8 cellular contexts compared by ENCODE assay signal in genomic region chr3:179322481-179323196, GRCh38. TPM values are rescaled to one million over a fixed set of nuclear protein-coding genes. Genes with fewer than 3 reads are reported as not detected.
DNase-seq lines count a peak whose midpoint lies in the region; ATAC-seq lines count a peak whose summit lies in the region.

A gene with protein sequence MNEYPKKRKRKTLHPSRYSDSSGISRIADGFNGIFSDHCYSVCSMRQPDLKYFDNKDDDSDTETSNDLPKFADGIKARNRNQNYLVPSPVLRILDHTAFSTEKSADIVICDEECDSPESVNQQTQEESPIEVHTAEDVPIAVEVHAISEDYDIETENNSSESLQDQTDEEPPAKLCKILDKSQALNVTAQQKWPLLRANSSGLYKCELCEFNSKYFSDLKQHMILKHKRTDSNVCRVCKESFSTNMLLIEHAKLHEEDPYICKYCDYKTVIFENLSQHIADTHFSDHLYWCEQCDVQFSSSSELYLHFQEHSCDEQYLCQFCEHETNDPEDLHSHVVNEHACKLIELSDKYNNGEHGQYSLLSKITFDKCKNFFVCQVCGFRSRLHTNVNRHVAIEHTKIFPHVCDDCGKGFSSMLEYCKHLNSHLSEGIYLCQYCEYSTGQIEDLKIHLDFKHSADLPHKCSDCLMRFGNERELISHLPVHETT (plus strand): TSS chr3:179323031. CDS start chr3:179328294, 5,263 bp downstream.

- peak within 1 kb of the TSS; percentile 90 for H2BK120ac ChIP-seq in mesenchymal stem cell (ENCODE audit: low read depth, low read length)

- H4K8ac ChIP-seq in mesenchymal stem cell (ENCODE audit: low read length): peak within 1 kb of the TSS; percentile 94

- peak within 1 kb of the TSS; percentile 93 to 99 (median 96) for H3K27ac Mint-ChIP-seq in CD8-positive, alpha-beta memory T cell

- H2BK12ac ChIP-seq in mesenchymal stem cell (ENCODE audit: low read length in 2 of 2): peak within 1 kb of the TSS; percentile 79 to 81

- H3K9ac ChIP-seq in mesenchymal stem cell (ENCODE audit: low read length): peak within 1 kb of the TSS; percentile 93

- CTCF ChIA-PET in CD8-positive, alpha-beta memory T cell (lab: Charles Lee): interaction anchor here (0.7 to 2.6 kb wide), 13 partner anchors 8 to 252 kb away, joined by 3 to 11 read pairs (median 3); partner anchors contain the start of genes MFN1 and PIK3CA

- peaks cover 31 to 53% (median 42%) of the 10 kb centered on the region in 3 donors for H3K4me1 Mint-ChIP-seq in CD8-positive, alpha-beta memory T cell

- peak within 1 kb of the TSS; percentile 89 to 95 (median 91) for H3K4me3 Mint-ChIP-seq in CD8-positive, alpha-beta memory T cell

- peak; percentile 81 to 91 (median 87) for DNase-seq in CD8-positive, alpha-beta memory T cell
- DNase-seq in NCI-H82 treated with DMSO at 0.1 percent for 48 hours (lab: John Stamatoyannopoulos, UW; ENCODE audit: unreplicated experiment) (peak; percentile 92), mesenchymal stem cell (peak; percentile 92)
- peak; percentile 63 to 75 for DNase-seq in activated CD8-positive, alpha-beta memory T cell treated with anti-CD3 and anti-CD28 coated beads for 1 hour (ENCODE audit: extremely low read depth in 1 of 2, low read depth in 1 of 2)
- peak; percentile 77 to 82 (median 79) for DNase-seq in effector memory CD4-positive, alpha-beta T cell
- DNase-seq in stimulated activated CD8-positive, alpha-beta memory T cell treated with anti-CD3 and anti-CD28 coated beads, Interleukin-12 subunit alpha, Interleukin-12 subunit beta, amount 100 ng/mL, for 4 hours (ENCODE audit: low read depth): peak; percentile 80

- H3K27me3 Mint-ChIP-seq in CD8-positive, alpha-beta memory T cell: peaks cover 0 to 2% of the 10 kb centered on the region in 2 donors

- WGBS in mesenchymal stem cell: 1% methylated on average over 28 of the region's 69 CpGs

- peaks cover 21% of the 10 kb centered on the region for H3K4me1 ChIP-seq in CD8-positive, alpha-beta memory T cell (ENCODE audit: insufficient read depth, low read length)
- peaks cover 9% of the 10 kb centered on the region for H3K4me1 ChIP-seq in effector memory CD4-positive, alpha-beta T cell (ENCODE audit: control insufficient read depth, insufficient read depth, low read length, poor library complexity, severe bottlenecking)
- H3K4me1 ChIP-seq in mesenchymal stem cell (ENCODE audit: control insufficient read depth, insufficient read depth, low read depth, low read length): peaks cover 6% of the 10 kb centered on the region

- no peaks in the 10 kb centered on the region for H3K79me1 ChIP-seq in mesenchymal stem cell (replicated peaks; ENCODE audit: low read length, poor library complexity, severe bottlenecking)

- peak within 1 kb of the TSS; percentile 65 for H3K4me3 ChIP-seq in CD8-positive, alpha-beta memory T cell (ENCODE audit: low read length)
- H3K4me3 ChIP-seq in effector memory CD4-positive, alpha-beta T cell (ENCODE audit: insufficient read depth, low read depth, low read length, poor library complexity, severe bottlenecking): peak within 1 kb of the TSS; percentile 99
- H3K4me3 ChIP-seq in mesenchymal stem cell (ENCODE audit: insufficient read depth in 1 of 2, low read depth in 1 of 2, low read length in 2 of 2): peak within 1 kb of the TSS; percentile 86 to 94

- H2AFZ ChIP-seq in mesenchymal stem cell (ENCODE audit: low read depth, low read length): peak within 1 kb of the TSS; percentile 86

- H3K4ac ChIP-seq in mesenchymal stem cell (ENCODE audit: low read depth in 1 of 2, low read length in 2 of 2): peak within 1 kb of the TSS; percentile 90 to 95

- no peaks in the 10 kb centered on the region for H3K9me3 Mint-ChIP-seq in CD8-positive, alpha-beta memory T cell

- H4K91ac ChIP-seq in mesenchymal stem cell (ENCODE audit: low read length): peak within 1 kb of the TSS; percentile 95

- H2BK15ac ChIP-seq in mesenchymal stem cell (ENCODE audit: low read depth, poor library complexity, severe bottlenecking): peak within 1 kb of the TSS; percentile 88

- POLR2A ChIA-PET in CD8-positive, alpha-beta memory T cell (lab: Charles Lee): interaction anchor here (1.0 to 3.6 kb wide), 3 partner anchors 174 to 330 kb away, joined by 3 to 27 read pairs (median 3); partner anchors contain the start of genes ACTL6A, PIK3CA and USP13

- no peaks in the 10 kb centered on the region for H3K9me3 ChIP-seq in CD8-positive, alpha-beta memory T cell (ENCODE audit: low read length)
- no peaks in the 10 kb centered on the region for H3K9me3 ChIP-seq in effector memory CD4-positive, alpha-beta T cell (ENCODE audit: control insufficient read depth, low read length)
- no peaks in the 10 kb centered on the region for H3K9me3 ChIP-seq in mesenchymal stem cell (ENCODE audit: control insufficient read depth, low read length)

- peak within 1 kb of the TSS; percentile 93 for H3K27ac ChIP-seq in CD8-positive, alpha-beta memory T cell (ENCODE audit: low read depth, low read length)
- peak within 1 kb of the TSS; percentile 99 for H3K27ac ChIP-seq in effector memory CD4-positive, alpha-beta T cell (ENCODE audit: insufficient read depth, low read length, poor library complexity, severe bottlenecking)
- H3K27ac ChIP-seq in mesenchymal stem cell (ENCODE audit: low read length, poor library complexity, severe bottlenecking): peak within 1 kb of the TSS; percentile 78

- H3K4me2 ChIP-seq in mesenchymal stem cell (ENCODE audit: low read length, poor library complexity, severe bottlenecking): peak within 1 kb of the TSS; percentile 37

- peak within 1 kb of the TSS; percentile 97 for H3K18ac ChIP-seq in mesenchymal stem cell (ENCODE audit: low read depth in 1 of 2, low read length in 2 of 2)

- H2BK5ac ChIP-seq in mesenchymal stem cell (ENCODE audit: low read depth, low read length, poor library complexity, severe bottlenecking): peak within 1 kb of the TSS; percentile 79

- peaks cover 0 to 30% (median 2%) of the 10 kb centered on the region in 3 donors for H3K36me3 Mint-ChIP-seq in CD8-positive, alpha-beta memory T cell

- peak within 1 kb of the TSS; percentile 48 to 97 for H3K14ac ChIP-seq in mesenchymal stem cell (ENCODE audit: low read length in 2 of 2)

- H2AK5ac ChIP-seq in mesenchymal stem cell (ENCODE audit: low read length, severe bottlenecking): no peak within 1 kb of the TSS

- H3K27me3 ChIP-seq in CD8-positive, alpha-beta memory T cell (ENCODE audit: insufficient read depth, low read length, poor library complexity, severe bottlenecking): no peaks in the 10 kb centered on the region
- H3K27me3 ChIP-seq in effector memory CD4-positive, alpha-beta T cell (replicated peaks; ENCODE audit: control insufficient read depth, insufficient read depth, low read length, poor library complexity, severe bottlenecking): no peaks in the 10 kb centered on the region
- H3K27me3 ChIP-seq in mesenchymal stem cell (ENCODE audit: control insufficient read depth in 1 of 2, insufficient read depth in 1 of 2, low read length in 2 of 2): no peaks in the 10 kb centered on the region

- H3K36me3 ChIP-seq in CD8-positive, alpha-beta memory T cell (ENCODE audit: insufficient read depth, low read length): no peaks in the 10 kb centered on the region
- peaks cover 5% of the 10 kb centered on the region for H3K36me3 ChIP-seq in effector memory CD4-positive, alpha-beta T cell (ENCODE audit: control insufficient read depth, insufficient read depth, low read length)
- H3K36me3 ChIP-seq in mesenchymal stem cell (ENCODE audit: control insufficient read depth in 1 of 2, insufficient read depth in 2 of 2, low read depth in 1 of 2, low read length in 2 of 2): peaks cover 4 to 7% of the 10 kb centered on the region in 2 experiments

- peak within 1 kb of the TSS; percentile 72 to 98 for H3K23ac ChIP-seq in mesenchymal stem cell (ENCODE audit: low read length in 2 of 2)

- ATAC-seq in GM19438 (IDR thresholded peaks at IDR 0.05; ENCODE audit: low read depth, unreplicated experiment) (peak; percentile 61), HG03571 (IDR thresholded peaks at IDR 0.05; ENCODE audit: unreplicated experiment) (peak; percentile 79)

RNA-seq across cellular contexts. Expression of the gene that starts here (rescaled TPM):
- total RNA-seq in CD8-positive, alpha-beta memory T cell: 10 to 100 TPM; 41.9 to 44.5 TPM
- 63.7 TPM for polyA plus RNA-seq in CD8-positive, alpha-beta memory T cell
- polyA plus RNA-seq in mesenchymal stem cell (2013, experiment 1 of 2): 28.1 TPM
- polyA plus RNA-seq in mesenchymal stem cell (2013, experiment 2 of 2): 27.4 TPM

Comparison
In these comparisons a context has a peak if more than half of its experiments do, and no peak if none do; other contexts are left out.
1. Peak in every context shown above with its lines: DNase-seq, ATAC-seq, H3K4me3 ChIP-seq and H3K27ac ChIP-seq.